Comparison of ENCODE assay signal across 16 cellular contexts in genomic region chr2:200869014-200869413, GRCh38. TPM values are rescaled to one million over a fixed set of nuclear protein-coding genes. Genes with fewer than 3 reads are reported as not detected.
DNase-seq lines count a peak whose midpoint lies in the region; ATAC-seq lines count a peak whose summit lies in the region.
"Had no signal": no experiment of that assay in that cellular context is flagged by ENCODE, and none has a peak within 500 bp of the region (broad histone marks: within the 10 kb centered on the region; RNA-seq: fewer than 3 reads in every experiment).

No MANE protein-coding gene starts in this region.

- H3K4me3 Mint-ChIP-seq in CD4-positive, alpha-beta memory T cell = peak overlapping the region in 2 of 8 donors; percentile 4 to 34
- no peak overlapping the region for H3K4me3 Mint-ChIP-seq in T-helper 17 cell
- no peak overlapping the region for H3K4me3 Mint-ChIP-seq in central memory CD8-positive, alpha-beta T cell
- H3K4me3 Mint-ChIP-seq: neural progenitor cell had no signal

- WGBS in neuronal stem cell (ENCODE audit: extremely low coverage in 2 of 2, insufficient read length in 2 of 2, insufficient replicate concordance in 1 of 2), 2 donors = no CpG with 5 or more reads among the region's 2 CpGs
- WGBS in mesenchymal stem cell = 99% methylated on average over 2 of the region's 2 CpGs

- H3K36me3 Mint-ChIP-seq in CD4-positive, alpha-beta memory T cell = peaks cover 9 to 28% of the 10 kb centered on the region in 2 donors
- H3K36me3 Mint-ChIP-seq in T-helper 17 cell (ENCODE audit: low read depth) = peaks cover under 1% of the 10 kb centered on the region
- H3K36me3 Mint-ChIP-seq in central memory CD8-positive, alpha-beta T cell (ENCODE audit: insufficient read depth) = peaks cover 35% of the 10 kb centered on the region

- no peaks in the 10 kb centered on the region for H4K20me1 ChIP-seq in BLaER1 treated with 17β-estradiol and CSF1 and Interleukin-3, amounts not matched to agents 10 nM and 100 nM

- no peak overlapping the region for H2BK120ac ChIP-seq in neuronal stem cell (ENCODE audit: low read depth, low read length)
- no peak overlapping the region for H2BK120ac ChIP-seq in mesenchymal stem cell (ENCODE audit: low read depth, low read length)

- peaks cover 33 to 46% (median 38%) of the 10 kb centered on the region in 11 experiments for H3K36me3 ChIP-seq in BLaER1 treated with 17β-estradiol and CSF1 and Interleukin-3, amounts not matched to agents 10 nM and 100 nM
- no peaks in the 10 kb centered on the region for H3K36me3 ChIP-seq in CD4-positive, alpha-beta memory T cell (ENCODE audit: insufficient read depth, low read length)
- H3K36me3 ChIP-seq in neuronal stem cell (replicated peaks in 1 of 2; ENCODE audit: control insufficient read depth in 2 of 2, insufficient read depth in 2 of 2, low read length in 2 of 2) (peaks cover 3 to 40% of the 10 kb centered on the region in 2 donors), mesenchymal stem cell (ENCODE audit: control insufficient read depth in 1 of 2, insufficient read depth in 2 of 2, low read depth in 1 of 2, low read length in 2 of 2) (peaks cover 6 to 29% of the 10 kb centered on the region in 2 experiments)

- H3K14ac ChIP-seq in neuronal stem cell (ENCODE audit: low read length) = no peak overlapping the region
- no peak overlapping the region for H3K14ac ChIP-seq in mesenchymal stem cell (ENCODE audit: low read length in 2 of 2)

- no peak overlapping the region for H3K4me3 ChIP-seq in BLaER1 treated with 17β-estradiol and CSF1 and Interleukin-3, amounts not matched to agents 10 nM and 100 nM
- H3K4me3 ChIP-seq in CD4-positive, alpha-beta memory T cell (ENCODE audit: low read length in 2 of 2) = no peak overlapping the region
- H3K4me3 ChIP-seq in neuronal stem cell (ENCODE audit: low read length in 2 of 2) = no peak overlapping the region
- H3K4me3 ChIP-seq in mesenchymal stem cell (ENCODE audit: insufficient read depth in 1 of 2, low read depth in 1 of 2, low read length in 2 of 2) = no peak overlapping the region
- H3K4me3 ChIP-seq: heart left ventricle, left lung, neural progenitor cell, tibial nerve had no signal

- peak overlapping the region in 2 of 11 experiments; percentile 43 to 48; a peak in 2 of 22 replicates for H3K27ac ChIP-seq in BLaER1 treated with 17β-estradiol and CSF1 and Interleukin-3, amounts not matched to agents 10 nM and 100 nM
- H3K27ac ChIP-seq in CD4-positive, alpha-beta memory T cell (ENCODE audit: low read depth, low read length) = no peak overlapping the region
- H3K27ac ChIP-seq in neuronal stem cell (replicated peaks; ENCODE audit: low read length) (no peak overlapping the region), mesenchymal stem cell (ENCODE audit: low read length, poor library complexity, severe bottlenecking) (no peak overlapping the region)
- H3K27ac ChIP-seq: heart left ventricle, left lung, neural progenitor cell, tibial nerve had no signal

- H4K8ac ChIP-seq in neuronal stem cell (ENCODE audit: low read depth, low read length) (no peak overlapping the region), mesenchymal stem cell (ENCODE audit: low read length) (no peak overlapping the region)

- peaks cover 8 to 30% (median 18%) of the 10 kb centered on the region in 4 donors for H3K4me1 Mint-ChIP-seq in CD4-positive, alpha-beta memory T cell
- peaks cover 15% of the 10 kb centered on the region for H3K4me1 Mint-ChIP-seq in T-helper 17 cell
- H3K4me1 Mint-ChIP-seq in central memory CD8-positive, alpha-beta T cell = peaks cover 23% of the 10 kb centered on the region
- H3K4me1 Mint-ChIP-seq: neural progenitor cell had no signal

- peaks cover 13 to 69% (median 41%) of the 10 kb centered on the region in 10 experiments; a peak in 19 of 20 replicates for H3K4me1 ChIP-seq in BLaER1 treated with 17β-estradiol and CSF1 and Interleukin-3, amounts not matched to agents 10 nM and 100 nM
- H3K4me1 ChIP-seq in CD4-positive, alpha-beta memory T cell (ENCODE audit: insufficient read depth, low read length) = peaks cover 21% of the 10 kb centered on the region
- H3K4me1 ChIP-seq in neuronal stem cell (ENCODE audit: control insufficient read depth in 2 of 2, insufficient read depth in 1 of 2, low read depth in 1 of 2, low read length in 2 of 2) = no peaks in the 10 kb centered on the region
- peaks cover 2% of the 10 kb centered on the region for H3K4me1 ChIP-seq in mesenchymal stem cell (ENCODE audit: control insufficient read depth, insufficient read depth, low read depth, low read length)
- H3K4me1 ChIP-seq: neural progenitor cell had no signal

- no peak for DNase-seq in CD4-positive, alpha-beta memory T cell
- no peak for DNase-seq in T-helper 17 cell
- DNase-seq in central memory CD8-positive, alpha-beta T cell (ENCODE audit: low spot score in 2 of 2) = no peak
- DNase-seq in neuronal stem cell (ENCODE audit: low spot score) = no peak
- no peak for DNase-seq in NOMO-1 treated with DMSO at 0.1 percent for 48 hours (lab: John Stamatoyannopoulos, UW; ENCODE audit: unreplicated experiment)
- no peak for DNase-seq in mesenchymal stem cell
- DNase-seq: heart left ventricle, Karpas-422, left lung, NCI-H1105 treated with DMSO at 0.1 percent for 48 hours, NCI-H510A had no signal

- H3K18ac ChIP-seq in neuronal stem cell (ENCODE audit: low read length) (no peak overlapping the region), mesenchymal stem cell (ENCODE audit: low read depth in 1 of 2, low read length in 2 of 2) (no peak overlapping the region)

- H3K79me1 ChIP-seq in neuronal stem cell (ENCODE audit: low read depth, low read length) = no peaks in the 10 kb centered on the region
- peaks cover 3% of the 10 kb centered on the region for H3K79me1 ChIP-seq in mesenchymal stem cell (replicated peaks; ENCODE audit: low read length, poor library complexity, severe bottlenecking)

- H3K4ac ChIP-seq in neuronal stem cell (ENCODE audit: low read length) = no peak overlapping the region
- no peak overlapping the region for H3K4ac ChIP-seq in mesenchymal stem cell (ENCODE audit: low read depth in 1 of 2, low read length in 2 of 2)

- H2AFZ ChIP-seq in neuronal stem cell (ENCODE audit: low read length) = no peak overlapping the region
- H2AFZ ChIP-seq in mesenchymal stem cell (ENCODE audit: low read depth, low read length) = no peak overlapping the region
- H2AFZ ChIP-seq: neural progenitor cell had no signal

- no peaks in the 10 kb centered on the region for H3K9me3 ChIP-seq in BLaER1 treated with 17β-estradiol and CSF1 and Interleukin-3, amounts not matched to agents 10 nM and 100 nM (replicated peaks in 1 of 11)
- no peaks in the 10 kb centered on the region for H3K9me3 ChIP-seq in CD4-positive, alpha-beta memory T cell (ENCODE audit: control insufficient read depth in 1 of 2, low read length in 2 of 2)
- no peaks in the 10 kb centered on the region for H3K9me3 ChIP-seq in T-helper 17 cell (ENCODE audit: control insufficient read depth, low read length, poor library complexity, severe bottlenecking)
- H3K9me3 ChIP-seq in neuronal stem cell (replicated peaks in 1 of 2; ENCODE audit: control insufficient read depth in 2 of 2, insufficient read depth in 1 of 2, low read depth in 1 of 2, low read length in 2 of 2) = no peaks in the 10 kb centered on the region
- H3K9me3 ChIP-seq in mesenchymal stem cell (ENCODE audit: control insufficient read depth, low read length) = no peaks in the 10 kb centered on the region
- H3K9me3 ChIP-seq: heart left ventricle, left lung, tibial nerve had no signal

- H2AK5ac ChIP-seq in neuronal stem cell (ENCODE audit: low read depth, low read length) (no peak overlapping the region), mesenchymal stem cell (ENCODE audit: low read length, severe bottlenecking) (no peak overlapping the region)

- H4K91ac ChIP-seq in neuronal stem cell (ENCODE audit: low read depth, low read length, poor library complexity) = no peak overlapping the region
- no peak overlapping the region for H4K91ac ChIP-seq in mesenchymal stem cell (ENCODE audit: low read length)

- peak overlapping the region; percentile 15 to 91 (median 76) for H3K27ac Mint-ChIP-seq in CD4-positive, alpha-beta memory T cell
- peak overlapping the region; percentile 85 for H3K27ac Mint-ChIP-seq in T-helper 17 cell
- H3K27ac Mint-ChIP-seq in central memory CD8-positive, alpha-beta T cell (ENCODE audit: low read depth) = peak overlapping the region; percentile 12
- H3K27ac Mint-ChIP-seq: progenitor cell of endocrine pancreas had no signal

- H3K4me2 ChIP-seq in BLaER1 treated with 17β-estradiol and CSF1 and Interleukin-3, amounts not matched to agents 10 nM and 100 nM = peak overlapping the region in 9 of 11 experiments; percentile 11 to 84 (median 63); a peak in 14 of 22 replicates
- H3K4me2 ChIP-seq in neuronal stem cell (ENCODE audit: insufficient read depth, low read length, poor library complexity, severe bottlenecking) = no peak overlapping the region
- no peak overlapping the region for H3K4me2 ChIP-seq in mesenchymal stem cell (ENCODE audit: low read length, poor library complexity, severe bottlenecking)
- H3K4me2 ChIP-seq: neural progenitor cell had no signal

- no peaks in the 10 kb centered on the region for H3K27me3 ChIP-seq in BLaER1 treated with 17β-estradiol and CSF1 and Interleukin-3, amounts not matched to agents 10 nM and 100 nM
- H3K27me3 ChIP-seq in CD4-positive, alpha-beta memory T cell (ENCODE audit: insufficient read depth, low read length) = no peaks in the 10 kb centered on the region
- H3K27me3 ChIP-seq in neuronal stem cell (ENCODE audit: control insufficient read depth in 3 of 3, insufficient read depth in 3 of 3, low read depth in 1 of 3, low read length in 3 of 3) (no peaks in the 10 kb centered on the region), mesenchymal stem cell (ENCODE audit: control insufficient read depth in 1 of 2, insufficient read depth in 1 of 2, low read length in 2 of 2) (no peaks in the 10 kb centered on the region)
- H3K27me3 ChIP-seq: heart left ventricle, left lung, neural progenitor cell, tibial nerve had no signal

- H3K27me3 Mint-ChIP-seq in CD4-positive, alpha-beta memory T cell = no peaks in the 10 kb centered on the region
- H3K27me3 Mint-ChIP-seq in T-helper 17 cell = no peaks in the 10 kb centered on the region
- no peaks in the 10 kb centered on the region for H3K27me3 Mint-ChIP-seq in central memory CD8-positive, alpha-beta T cell
- H3K27me3 Mint-ChIP-seq: progenitor cell of endocrine pancreas had no signal

- no peak overlapping the region for H2BK12ac ChIP-seq in neuronal stem cell (ENCODE audit: low read length)
- no peak overlapping the region for H2BK12ac ChIP-seq in mesenchymal stem cell (ENCODE audit: low read length in 2 of 2)

- H2BK5ac ChIP-seq in neuronal stem cell (ENCODE audit: low read length) = no peak overlapping the region
- H2BK5ac ChIP-seq in mesenchymal stem cell (ENCODE audit: low read depth, low read length, poor library complexity, severe bottlenecking) = no peak overlapping the region

- CTCF ChIA-PET in CD4-positive, alpha-beta memory T cell (lab: Charles Lee; ENCODE audit: partially characterized antibody) = no interaction called here

- no peak for ATAC-seq in T-helper 17 cell
- ATAC-seq in central memory CD8-positive, alpha-beta T cell (replicated peaks; ENCODE audit: extremely low read depth, poor library complexity, severe bottlenecking) = no peak
- ATAC-seq: HCT116, heart left ventricle, left lung had no signal

- peaks cover 0 to 4% (median 0%) of the 10 kb centered on the region in 8 donors for H3K9me3 Mint-ChIP-seq in CD4-positive, alpha-beta memory T cell
- H3K9me3 Mint-ChIP-seq in central memory CD8-positive, alpha-beta T cell = no peaks in the 10 kb centered on the region

- intact Hi-C loops in CD4-positive, alpha-beta memory T cell (cut with micrococcal nuclease) = no loop called here

- H2BK15ac ChIP-seq in neuronal stem cell (ENCODE audit: low read length) = no peak overlapping the region
- no peak overlapping the region for H2BK15ac ChIP-seq in mesenchymal stem cell (ENCODE audit: low read depth, poor library complexity, severe bottlenecking)

- POLR2A ChIA-PET in CD4-positive, alpha-beta memory T cell (lab: Charles Lee; ENCODE audit: partially characterized antibody) = interaction anchor here (1.1 to 8.0 kb wide), 3 partner anchors 15 to 20 kb away, joined by 3 to 285 read pairs (median 3); partner anchors contain the start of genes NIF3L1 and PPIL3

- 0 out of 22 replicates have a peak overlapping the region, but pooled peaks of 1 of the 11 experiments have one; percentile 1 for H3K9ac ChIP-seq in BLaER1 treated with 17β-estradiol and CSF1 and Interleukin-3, amounts not matched to agents 10 nM and 100 nM
- no peak overlapping the region for H3K9ac ChIP-seq in neuronal stem cell (ENCODE audit: low read depth, low read length, poor library complexity)
- H3K9ac ChIP-seq in mesenchymal stem cell (ENCODE audit: low read length) = no peak overlapping the region
- H3K9ac ChIP-seq: neural progenitor cell had no signal

- H3K23ac ChIP-seq in neuronal stem cell (ENCODE audit: low read depth, low read length, poor library complexity) (no peak overlapping the region), mesenchymal stem cell (ENCODE audit: low read length in 2 of 2) (no peak overlapping the region)

RNA-seq across cellular contexts. Expression of gene CLK1, which starts 4.6 kb away (rescaled TPM):
- total RNA-seq in CD4-positive, alpha-beta memory T cell = 100 to 1,000 TPM; 472 to 499 TPM
- 10 to 100 TPM; 18.1 to 51.9 TPM for polyA plus RNA-seq in CD4-positive, alpha-beta memory T cell
- total RNA-seq in T-helper 17 cell = 1,000 to 10,000 TPM in 1 of 2 donors, 100 to 1,000 TPM in 1; 907 to 1,052 TPM
- polyA plus RNA-seq in neuronal stem cell (2013, experiment 1 of 2) = 72.0 TPM
- polyA plus RNA-seq in neuronal stem cell (2013, experiment 2 of 2) = 71.3 TPM
- 40.9 TPM for polyA plus RNA-seq in mesenchymal stem cell (2013, experiment 1 of 2)
- polyA plus RNA-seq in mesenchymal stem cell (2013, experiment 2 of 2) = 47.3 TPM

RNA-seq across cellular contexts. Expression of gene PPIL3, which starts 19.9 kb away (rescaled TPM):
- 10 to 100 TPM; 48.0 to 57.7 TPM for total RNA-seq in CD4-positive, alpha-beta memory T cell
- 10 to 100 TPM; 18.7 to 27.2 TPM for polyA plus RNA-seq in CD4-positive, alpha-beta memory T cell
- total RNA-seq in T-helper 17 cell = 10 to 100 TPM; 22.1 to 25.7 TPM
- 56.2 TPM for polyA plus RNA-seq in neuronal stem cell (2013, experiment 1 of 2)
- polyA plus RNA-seq in neuronal stem cell (2013, experiment 2 of 2) = 67.7 TPM
- polyA plus RNA-seq in mesenchymal stem cell (2013, experiment 1 of 2) = 36.7 TPM
- 31.4 TPM for polyA plus RNA-seq in mesenchymal stem cell (2013, experiment 2 of 2)

RNA-seq across cellular contexts. Expression of gene NIF3L1, which starts 20.2 kb away (rescaled TPM):
- total RNA-seq in CD4-positive, alpha-beta memory T cell = 10 to 100 TPM; 30.0 to 30.3 TPM
- 10 to 100 TPM; 22.4 to 23.0 TPM for polyA plus RNA-seq in CD4-positive, alpha-beta memory T cell
- 10 to 100 TPM in 1 of 2 donors, 1 to 10 TPM in 1; 6.9 to 10.6 TPM for total RNA-seq in T-helper 17 cell
- polyA plus RNA-seq in neuronal stem cell (2013, experiment 1 of 2) = 61.7 TPM
- 58.6 TPM for polyA plus RNA-seq in neuronal stem cell (2013, experiment 2 of 2)
- polyA plus RNA-seq in mesenchymal stem cell (2013, experiment 1 of 2) = 17.6 TPM
- 20.8 TPM for polyA plus RNA-seq in mesenchymal stem cell (2013, experiment 2 of 2)

RNA-seq across cellular contexts. Expression of gene BZW1, which starts 57.3 kb away (rescaled TPM):
- 100 to 1,000 TPM; 126 to 133 TPM for total RNA-seq in CD4-positive, alpha-beta memory T cell
- polyA plus RNA-seq in CD4-positive, alpha-beta memory T cell = 100 to 1,000 TPM; 198 to 257 TPM
- total RNA-seq in T-helper 17 cell = 100 to 1,000 TPM; 226 to 235 TPM
- polyA plus RNA-seq in neuronal stem cell (2013, experiment 1 of 2) = 167 TPM
- 170 TPM for polyA plus RNA-seq in neuronal stem cell (2013, experiment 2 of 2)
- 154 TPM for polyA plus RNA-seq in mesenchymal stem cell (2013, experiment 1 of 2)
- polyA plus RNA-seq in mesenchymal stem cell (2013, experiment 2 of 2) = 163 TPM

Comparison
In these comparisons a context has a peak if more than half of its experiments do, and no peak if none do; other contexts are left out.
1. H3K4me2 ChIP-seq: peak in BLaER1 treated with 17β-estradiol and CSF1 and Interleukin-3, amounts not matched to agents 10 nM and 100 nM (9 of 11); none in neuronal stem cell (single experiment) and mesenchymal stem cell (single experiment).
2. H3K27ac Mint-ChIP-seq: peak in every context shown above with its lines; median percentile 85 in T-helper 17 cell; 76 in CD4-positive, alpha-beta memory T cell; 12 in central memory CD8-positive, alpha-beta T cell.